ENCODE assay signal across 23 cellular contexts in genomic region chr5:96569332-96569731, GRCh38.
DNase-seq lines count a peak whose midpoint lies in the region; ATAC-seq and TF ChIP-seq lines count a peak whose summit lies in the region.
"Had no signal": no experiment of that assay in that cellular context is flagged by ENCODE, and none has a peak within 500 bp of the region (broad histone marks: within the 10 kb centered on the region; RNA-seq: fewer than 3 reads in every experiment).

No MANE protein-coding gene starts in this region.

- ATAC-seq in HG03097 (IDR thresholded peaks at IDR 0.05; ENCODE audit: low FRiP score, unreplicated experiment) (no peak), HG03439 (IDR thresholded peaks at IDR 0.05; ENCODE audit: unreplicated experiment) (no peak)
- ATAC-seq: Right ventricle myocardium inferior had no signal

- CTCF ChIA-PET in HEK293 (lab: Yijun Ruan, JAX): no interaction called here

- H3K27ac ChIP-seq in BLaER1 treated with 17β-estradiol and CSF1 and Interleukin-3, amounts not matched to agents 10 nM and 100 nM: no peak overlapping the region
- no peak overlapping the region for H3K27ac ChIP-seq in HEK293 (ENCODE audit: extremely low read depth, low read depth, low read length)
- H3K27ac ChIP-seq in SJCRH30: no peak overlapping the region
- H3K27ac ChIP-seq: PC-9, SJSA1 had no signal

- H3K36me3 ChIP-seq in BLaER1 treated with 17β-estradiol and CSF1 and Interleukin-3, amounts not matched to agents 10 nM and 100 nM: no peaks in the 10 kb centered on the region
- H3K36me3 ChIP-seq in HEK293 (ENCODE audit: control insufficient read depth in 2 of 2, insufficient read depth in 1 of 2, low read length in 2 of 2): no peaks in the 10 kb centered on the region
- no peaks in the 10 kb centered on the region for H3K36me3 ChIP-seq in SJCRH30
- H3K36me3 ChIP-seq: BE2C, MG63, SJSA1 had no signal

- H3K4me2 ChIP-seq in BLaER1 treated with 17β-estradiol and CSF1 and Interleukin-3, amounts not matched to agents 10 nM and 100 nM: peak overlapping the region in 8 of 11 experiments; percentile 24 to 87 (median 82); a peak in 15 of 22 replicates
- H3K4me2 ChIP-seq: PC-9 had no signal

- H3K9me3 Mint-ChIP-seq in nephron: no peaks in the 10 kb centered on the region
- H3K9me3 Mint-ChIP-seq: CD4-positive, CD25-positive, alpha-beta regulatory T cell had no signal

- TF ChIP-seq CTCF in HEK293 (tag by site-specific recombination; IDR thresholded peaks at IDR 0.05): no peak
- no peak for TF ChIP-seq CTCF in nephron (IDR thresholded peaks at IDR 0.05; ENCODE audit: unreplicated experiment in 3 of 3)

- peaks cover 0 to 19% (median 0%) of the 10 kb centered on the region in 11 experiments; a peak in 3 of 22 replicates for H3K27me3 ChIP-seq in BLaER1 treated with 17β-estradiol and CSF1 and Interleukin-3, amounts not matched to agents 10 nM and 100 nM
- no peaks in the 10 kb centered on the region for H3K27me3 ChIP-seq in SJCRH30
- H3K27me3 ChIP-seq: BE2C, MG63, SJSA1 had no signal

- POLR2A ChIA-PET in HEK293 (lab: Yijun Ruan, JAX): no interaction called here

- H3K27me3 Mint-ChIP-seq in nephron (ENCODE audit: low read depth): no peaks in the 10 kb centered on the region

- no peak overlapping the region for H3K4me3 ChIP-seq in BLaER1 treated with 17β-estradiol and CSF1 and Interleukin-3, amounts not matched to agents 10 nM and 100 nM
- H3K4me3 ChIP-seq in HEK293 (ENCODE audit: low read depth, low read length): no peak overlapping the region
- H3K4me3 ChIP-seq in SJCRH30: no peak overlapping the region
- H3K4me3 ChIP-seq: MG63, PC-9, SJSA1 had no signal

- H3K4me1 Mint-ChIP-seq in nephron: no peaks in the 10 kb centered on the region

- peaks cover 4 to 6% (median 5%) of the 10 kb centered on the region in 11 experiments for H3K9me3 ChIP-seq in BLaER1 treated with 17β-estradiol and CSF1 and Interleukin-3, amounts not matched to agents 10 nM and 100 nM (replicated peaks in 1 of 11)
- H3K9me3 ChIP-seq in HEK293 (ENCODE audit: control insufficient read depth, insufficient read depth, low read depth, low read length) (no peaks in the 10 kb centered on the region), SJCRH30 (replicated peaks) (no peaks in the 10 kb centered on the region)
- H3K9me3 ChIP-seq: BE2C, MG63, SJSA1 had no signal

- H3K9ac ChIP-seq in BLaER1 treated with 17β-estradiol and CSF1 and Interleukin-3, amounts not matched to agents 10 nM and 100 nM: no peak overlapping the region

- H4K20me1 ChIP-seq in BLaER1 treated with 17β-estradiol and CSF1 and Interleukin-3, amounts not matched to agents 10 nM and 100 nM: no peaks in the 10 kb centered on the region

- peaks cover 16 to 62% (median 45%) of the 10 kb centered on the region in 10 experiments for H3K4me1 ChIP-seq in BLaER1 treated with 17β-estradiol and CSF1 and Interleukin-3, amounts not matched to agents 10 nM and 100 nM
- no peaks in the 10 kb centered on the region for H3K4me1 ChIP-seq in HEK293 (ENCODE audit: control insufficient read depth, insufficient read depth, low read length)
- peaks cover 6% of the 10 kb centered on the region; the same call in 1 of the 2 replicates for H3K4me1 ChIP-seq in SJCRH30
- H3K4me1 ChIP-seq: BE2C had no signal

- no peak overlapping the region for H3K4me3 Mint-ChIP-seq in nephron

- no peaks in the 10 kb centered on the region for H3K36me3 Mint-ChIP-seq in nephron (ENCODE audit: low read depth)
- H3K36me3 Mint-ChIP-seq: CD4-positive, CD25-positive, alpha-beta regulatory T cell had no signal

- H3K27ac Mint-ChIP-seq in nephron: peak overlapping the region in 2 of 3 experiments; percentile 63 to 69
- H3K27ac Mint-ChIP-seq: CD4-positive, CD25-positive, alpha-beta regulatory T cell had no signal

- DNase-seq in SJCRH30 (peak; percentile 11 to 15), NOMO-1 treated with dmso at 0.1 percent for 144 hours (lab: John Stamatoyannopoulos, UW; ENCODE audit: unreplicated experiment) (no peak)
- DNase-seq in stimulated activated naive CD4-positive, alpha-beta T cell treated with Interleukin-2 at 50 U/mL for 16 hours (lab: John Stamatoyannopoulos, UW): no peak
- DNase-seq: BE2C; CD4-positive, CD25-positive, alpha-beta regulatory T cell; DMS153; GF-D8; KBM-7; MG63; NCI-H1105 treated with DMSO at 0.1 percent for 48 hours; NCI-H146; NCI-H1930; NCI-H2171 treated with DMSO at 0.1 percent for 48 hours; NCI-H524; NCI-H774; PC-9 had no signal

TF ChIP-seq in HEK293, 187 proteins besides CTCF, POLR2A, EP300 and RAD21:
- TF ChIP-seq SCRT2 (tag by site-specific recombination; IDR thresholded peaks at IDR 0.05) (peak; percentile 65), GLIS1 (tag by site-specific recombination; IDR thresholded peaks at IDR 0.05) (no peak)

Comparison
In these comparisons a context has a peak if more than half of its experiments do, and no peak if none do; other contexts are left out.
1. DNase-seq: peak in SJCRH30 (2 of 2); none in stimulated activated naive CD4-positive, alpha-beta T cell treated with Interleukin-2 at 50 U/mL for 16 hours (single experiment) and NOMO-1 treated with dmso at 0.1 percent for 144 hours (single experiment).